31 cellular contexts compared by ENCODE assay signal in the genomic region with DNA sequence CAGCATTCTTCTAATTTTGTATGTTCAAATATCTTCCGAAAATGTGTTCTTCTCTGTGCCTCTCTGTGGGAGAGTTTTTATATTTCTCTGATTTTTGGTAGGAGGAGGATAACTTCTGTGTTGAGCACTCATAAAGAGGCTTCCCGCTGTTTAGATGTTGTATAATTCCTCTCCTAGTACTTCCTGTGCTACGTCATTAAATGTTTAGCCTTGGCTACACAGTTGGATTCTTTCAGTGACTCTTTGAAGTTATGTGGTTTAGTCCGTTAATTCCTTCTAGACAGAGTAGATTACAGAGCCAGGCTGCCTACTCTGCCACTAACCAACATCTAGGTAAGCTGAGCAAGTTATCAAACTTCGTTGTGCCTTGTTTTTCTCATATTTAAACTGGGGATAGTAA.
"Had no signal": no experiment of that assay in that cellular context is flagged by ENCODE, and none has a peak within 500 bp of the region (broad histone marks: within the 10 kb centered on the region; RNA-seq: fewer than 3 reads in every experiment).

No MANE protein-coding gene starts in this region.

- H3K9me3 ChIP-seq: body of pancreas, gastrocnemius medialis had no signal

- H3K27ac ChIP-seq: ascending aorta, body of pancreas, cardiac muscle cell, coronary artery, dorsolateral prefrontal cortex, esophagus muscularis mucosa, foreskin keratinocyte, gastrocnemius medialis, heart left ventricle had no signal

- H3K36me3 ChIP-seq: ascending aorta, cardiac muscle cell, esophagus muscularis mucosa, gastrocnemius medialis, heart left ventricle had no signal

- H3K4me3 ChIP-seq: ascending aorta, body of pancreas, cardiac muscle cell, coronary artery, dorsolateral prefrontal cortex, esophagus muscularis mucosa, gastrocnemius medialis, heart left ventricle had no signal

- DNase-seq: activated CD4-positive, alpha-beta memory T cell treated with anti-CD3 and anti-CD28 coated beads for 36 hours; activated CD4-positive, alpha-beta T cell treated with anti-CD3 and anti-CD28 coated beads for 36 hours; activated CD4-positive, alpha-beta T cell treated with anti-CD3 and anti-CD28 coated beads, Interleukin-2, amount 10 ng/mL, durations not matched to agents 24 days and 14 days; activated CD4-positive, CD25-positive, alpha-beta regulatory T cell; activated CD4-positive, CD25-positive, alpha-beta regulatory T cell treated with anti-CD3 and anti-CD28 coated beads, Interleukin-2, amount 50 U/mL, for 72 hours; activated CD8-positive, alpha-beta memory T cell treated with anti-CD3 and anti-CD28 coated beads, Interleukin-2, amount 10 ng/mL, durations not matched to agents 7 days and 5 days; activated CD8-positive, alpha-beta memory T cell treated with anti-CD3 and anti-CD28 coated beads, Interleukin-2, amount 50 U/mL, for 4 hours; activated CD8-positive, alpha-beta T cell treated with anti-CD3 and anti-CD28 coated beads, Interleukin-2, amount 10 ng/mL, durations not matched to agents 7 days and 5 days; activated gamma-delta T cell; activated naive CD4-positive, alpha-beta T cell; activated naive CD4-positive, alpha-beta T cell treated with anti-CD3 and anti-CD28 coated beads, Interleukin-2, amount 10 ng/mL, durations not matched to agents 7 days and 5 days; activated naive CD8-positive, alpha-beta T cell treated with anti-CD3 and anti-CD28 coated beads, Interleukin-2, amount 10 ng/mL, durations not matched to agents 7 days and 5 days; activated T-cell treated with anti-CD3 and anti-CD28 coated beads, Interleukin-2, amount 50 U/mL, for 1 hour; activated T-cell treated with anti-CD3 and anti-CD28 coated beads, Interleukin-2, amount 50 U/mL, for 48 hours; body of pancreas; central memory CD4-positive, alpha-beta T cell; cerebellar nuclear complex; dorsolateral prefrontal cortex; effector memory CD4-positive, alpha-beta T cell; endodermal cell; erythroblast; foreskin keratinocyte; gastrocnemius medialis; glutamatergic neuron; heart left ventricle; hypothalamus; T-helper 2 cell had no signal

- H3K27me3 ChIP-seq: ascending aorta, body of pancreas, cardiac muscle cell, esophagus muscularis mucosa, foreskin keratinocyte, gastrocnemius medialis, heart left ventricle had no signal

- H3K4me1 ChIP-seq: body of pancreas, esophagus muscularis mucosa, foreskin keratinocyte, gastrocnemius medialis had no signal
